ENCODE assay signal across 8 cellular contexts in the genomic region with DNA sequence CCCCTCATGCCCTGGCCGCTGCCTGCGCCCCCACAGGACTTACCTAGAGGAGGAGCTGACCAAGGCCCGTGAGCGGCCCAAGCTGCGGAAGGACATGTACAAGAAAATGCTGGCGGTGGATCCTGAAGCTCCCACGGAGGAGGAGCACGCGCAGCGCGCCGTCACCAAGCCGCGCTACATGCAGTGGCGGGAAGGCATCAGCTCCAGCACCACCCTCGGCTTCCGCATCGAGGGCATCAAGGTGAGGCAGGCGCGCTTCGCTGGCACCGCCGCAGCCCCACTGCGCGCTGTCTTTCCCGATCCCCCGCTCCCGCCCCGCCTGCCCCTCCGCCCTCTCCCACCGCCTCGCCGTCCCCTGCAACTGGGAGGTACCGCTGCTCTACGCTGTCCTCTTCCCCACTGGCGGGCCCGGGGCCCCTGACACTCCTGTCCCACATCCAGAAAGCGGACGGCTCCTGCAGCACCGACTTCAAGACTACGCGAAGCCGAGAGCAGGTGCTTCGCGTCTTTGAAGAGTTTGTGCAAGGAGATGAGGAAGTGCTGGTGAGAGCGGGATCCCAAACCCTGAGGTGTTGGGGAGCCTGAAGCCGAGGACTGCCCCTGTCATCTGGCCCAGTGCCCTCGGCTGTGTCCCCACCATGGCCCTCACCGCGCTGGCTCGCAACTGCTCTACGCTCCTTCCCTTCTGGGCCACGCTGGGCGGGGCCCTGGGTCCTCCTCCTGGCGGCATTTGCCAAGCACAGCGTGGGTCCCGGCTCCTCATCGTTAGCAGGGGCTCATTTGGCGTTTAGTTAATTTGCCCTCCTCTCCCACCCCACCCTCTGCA. TPM values are rescaled to one million over a fixed set of nuclear protein-coding genes. Genes with fewer than 3 reads are reported as not detected.
A peak's percentile ranks its signal among the peaks of the same experiment; 100 is the strongest.
DNase-seq lines count a peak whose midpoint lies in the region; ATAC-seq and TF ChIP-seq lines count a peak whose summit lies in the region.

No MANE protein-coding gene starts in this region.

- WGBS in thymus = 3% methylated on average over 59 of the region's 59 CpGs

- H3K4me3 ChIP-seq in left lung (peak overlapping the region in 1 of 2 donors; percentile 30), thymus (ENCODE audit: low read length) (peak overlapping the region; percentile 36)

- intact Hi-C loops in left lung (cut with DNase I) = no loop called here

- no peaks in the 10 kb centered on the region for H3K36me3 ChIP-seq in left lung
- no peaks in the 10 kb centered on the region for H3K36me3 ChIP-seq in thymus (ENCODE audit: control insufficient read depth, insufficient read depth)

- peaks cover 21 to 28% of the 10 kb centered on the region in 2 donors for H3K4me1 ChIP-seq in left lung
- H3K4me1 ChIP-seq in thymus (ENCODE audit: control insufficient read depth, insufficient read depth, low read length) = peaks cover 10% of the 10 kb centered on the region

- peak; percentile 79 for DNase-seq in activated effector memory CD4-positive, alpha-beta T cell treated with anti-CD3 and anti-CD28 coated beads, Interleukin-2, amount 50 U/mL, for 16 hours
- DNase-seq in activated effector memory CD4-positive, alpha-beta T cell treated with Interleukin-2 at 50 U/mL for 16 hours = no peak
- DNase-seq in activated naive CD4-positive, alpha-beta T cell treated with anti-CD3 and anti-CD28 coated beads, Interleukin-2, amount 50 U/mL, for 16 hours = peak; percentile 39
- DNase-seq in left lung = peak in 1 of 2 donors; percentile 88
- no peak for DNase-seq in NCI-H526 treated with DMSO at 0.1 percent for 48 hours (lab: John Stamatoyannopoulos, UW)

- no peak for TF ChIP-seq CTCF in left lung (IDR thresholded peaks at IDR 0.05)

- no peaks in the 10 kb centered on the region for H3K9me3 ChIP-seq in left lung
- no peaks in the 10 kb centered on the region for H3K9me3 ChIP-seq in thymus (ENCODE audit: control insufficient read depth)

- ATAC-seq in left lung = peak; percentile 58
- ATAC-seq in HG02759 (IDR thresholded peaks at IDR 0.05; ENCODE audit: unreplicated experiment) = no peak
- ATAC-seq in GM18517 (IDR thresholded peaks at IDR 0.05; ENCODE audit: unreplicated experiment) = no peak

- H3K27ac ChIP-seq in left lung (no peak overlapping the region), thymus (ENCODE audit: low read depth) (no peak overlapping the region)

- H3K27me3 ChIP-seq in left lung = peaks cover 37 to 78% of the 10 kb centered on the region in 2 donors
- H3K27me3 ChIP-seq in thymus (ENCODE audit: control insufficient read depth, insufficient read depth) = peaks cover 66% of the 10 kb centered on the region

RNA-seq across cellular contexts. Expression of gene ITPKA, which starts 8.5 kb away (rescaled TPM):
- total RNA-seq in left lung = 1 to 10 TPM in 1 of 2 donors, under 1 TPM in 1; 0.47 to 1.7 TPM
- polyA plus RNA-seq in thymus = 0.66 TPM

RNA-seq across cellular contexts. Expression of gene LTK, which starts 11.5 kb away (rescaled TPM):
- total RNA-seq in left lung = 1 to 10 TPM; 1.6 to 1.8 TPM
- polyA plus RNA-seq in thymus = 0.66 TPM

RNA-seq across cellular contexts. Expression of gene RPAP1, which starts 41.9 kb away (rescaled TPM):
- 10 to 100 TPM; 30.4 to 32.8 TPM for total RNA-seq in left lung
- 11.5 TPM for polyA plus RNA-seq in thymus

RNA-seq across cellular contexts. Expression of gene TYRO3, which starts 56.8 kb away (rescaled TPM):
- total RNA-seq in left lung = 10 to 100 TPM; 11.2 to 11.9 TPM
- polyA plus RNA-seq in thymus = 1.5 TPM

Comparison
In these comparisons a context has a peak if more than half of its experiments do, and no peak if none do; other contexts are left out.
1. DNase-seq: peak in activated effector memory CD4-positive, alpha-beta T cell treated with anti-CD3 and anti-CD28 coated beads, Interleukin-2, amount 50 U/mL, for 16 hours (single experiment) and activated naive CD4-positive, alpha-beta T cell treated with anti-CD3 and anti-CD28 coated beads, Interleukin-2, amount 50 U/mL, for 16 hours (single experiment); none in activated effector memory CD4-positive, alpha-beta T cell treated with Interleukin-2 at 50 U/mL for 16 hours (single experiment) and NCI-H526 treated with DMSO at 0.1 percent for 48 hours (single experiment).